Comparison of ENCODE assay signal across 8 cellular contexts in the genomic region with DNA sequence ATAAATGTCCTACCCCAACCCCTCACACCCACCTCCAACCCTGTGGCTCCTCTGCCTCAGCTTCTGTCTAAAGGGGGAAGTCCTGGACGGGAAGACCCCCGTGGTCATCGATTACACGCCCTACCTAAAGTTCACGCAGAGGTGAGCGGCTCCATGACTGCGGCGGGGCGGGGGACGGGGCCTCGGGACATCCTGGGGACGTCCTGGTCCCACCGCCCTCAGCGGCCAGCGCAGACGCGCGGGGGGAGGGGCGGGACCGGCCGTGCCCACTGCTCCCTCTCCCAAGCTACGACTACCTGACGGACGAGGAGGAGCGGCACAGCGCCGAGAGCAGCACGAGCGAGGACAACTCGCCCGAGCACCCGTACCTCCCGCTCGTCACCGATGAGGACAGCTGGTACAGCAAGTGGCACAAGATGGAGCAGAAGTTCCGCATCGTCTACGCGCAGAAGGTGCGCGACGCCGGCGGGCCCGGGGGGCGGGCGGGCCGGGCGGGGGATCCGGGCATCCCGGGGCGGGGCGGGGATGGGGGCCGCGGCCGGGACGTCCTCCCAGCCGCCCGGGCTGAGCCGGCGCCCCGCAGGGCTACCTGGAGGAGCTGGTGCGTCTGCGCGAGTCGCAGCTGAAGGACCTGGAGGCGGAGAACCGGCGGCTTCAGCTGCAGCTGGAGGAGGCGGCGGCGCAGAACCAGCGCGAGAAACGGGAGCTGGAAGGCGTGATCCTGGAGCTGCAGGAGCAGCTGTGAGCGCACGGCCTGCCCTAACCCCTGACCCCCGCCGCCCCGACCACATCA. TPM values are rescaled to one million over a fixed set of nuclear protein-coding genes. Genes with fewer than 3 reads are reported as not detected.
DNase-seq lines count a peak whose midpoint lies in the region; ATAC-seq lines count a peak whose summit lies in the region.

No MANE protein-coding gene starts in this region.

- H3K27ac ChIP-seq in mesodermal cell (ENCODE audit: low read depth, low read length, severe bottlenecking) (no peak overlapping the region), urinary bladder (ENCODE audit: low read depth) (no peak overlapping the region)

- WGBS in mesodermal cell (ENCODE audit: insufficient coverage in 2 of 2), 2 experiments, result 1 to 3% methylated on average over 52 to 57 of the region's 81 CpGs
- under 1% methylated on average over 81 of the region's 81 CpGs for whole genome bisulfite sequencing in urinary bladder

- peak overlapping the region; percentile 26 for H3K4me3 ChIP-seq in mesodermal cell (ENCODE audit: extremely low read depth, insufficient read depth, low read length, poor library complexity, severe bottlenecking)
- peak overlapping the region; percentile 9 for H3K4me3 ChIP-seq in urinary bladder (ENCODE audit: low read depth, low read length)

- in situ Hi-C loops in T47D (cut with HindIII; ENCODE audit: low pct_unique_long_range_greater_than_20kb, low sequenced_read_pairs), result no loop called here

- ATAC-seq in GM19455 (IDR thresholded peaks at IDR 0.05; ENCODE audit: unreplicated experiment), result no peak

- DNase-seq in NCI-H524 (lab: John Stamatoyannopoulos, UW), result peak; percentile 36 to 75
- no peak for DNase-seq in NCI-H524 treated with DMSO at 0.1 percent for 48 hours (lab: John Stamatoyannopoulos, UW)
- peak; percentile 15 for DNase-seq in NCI-H748 treated with DMSO at 0.1 percent for 48 hours (lab: John Stamatoyannopoulos, UW)
- peak; percentile 78 to 97 for DNase-seq in T47D (ENCODE audit: low read depth in 1 of 2, low spot score in 1 of 2)
- DNase-seq in H4 (ENCODE audit: low spot score), result no peak

- no peaks in the 10 kb centered on the region for H3K9me3 ChIP-seq in mesodermal cell (ENCODE audit: control insufficient read depth, low read length)

- peaks cover 12% of the 10 kb centered on the region for H3K36me3 ChIP-seq in mesodermal cell (ENCODE audit: control insufficient read depth, insufficient read depth, low read length)
- H3K36me3 ChIP-seq in urinary bladder (ENCODE audit: insufficient read depth), result no peaks in the 10 kb centered on the region

- H3K4me1 ChIP-seq in mesodermal cell (ENCODE audit: control insufficient read depth, insufficient read depth, low read length, poor library complexity, severe bottlenecking) (peaks cover 6% of the 10 kb centered on the region), urinary bladder (ENCODE audit: insufficient read depth) (no peaks in the 10 kb centered on the region)

RNA-seq across cellular contexts. Expression of a gene that starts 6.7 kb away (rescaled TPM):
- 3.8 TPM for polyA plus RNA-seq in mesodermal cell (2013, experiment 1 of 2)
- polyA plus RNA-seq in mesodermal cell (2013, experiment 2 of 2), result 2.3 TPM
- 2.0 TPM for total RNA-seq in urinary bladder
- polyA plus RNA-seq in urinary bladder, result 1.8 TPM
- total RNA-seq in H4 (2014; rRNA removed; shearing (Covaris generic)), result not detected in 2 replicates

RNA-seq across cellular contexts. Expression of a gene that starts 9.6 kb away (rescaled TPM):
- polyA plus RNA-seq in mesodermal cell (2013, experiment 1 of 2), result 91.8 TPM
- 80.3 TPM for polyA plus RNA-seq in mesodermal cell (2013, experiment 2 of 2)
- 27.9 TPM for total RNA-seq in urinary bladder
- polyA plus RNA-seq in urinary bladder, result 74.9 TPM
- total RNA-seq in H4 (2014; rRNA removed; shearing (Covaris generic)), result 90.3 and 108 TPM in 2 replicates

RNA-seq across cellular contexts. Expression of a gene that starts 30.0 kb away (rescaled TPM):
- polyA plus RNA-seq in mesodermal cell (2013, experiment 1 of 2), result 226 TPM
- 189 TPM for polyA plus RNA-seq in mesodermal cell (2013, experiment 2 of 2)
- total RNA-seq in urinary bladder, result 155 TPM
- 241 TPM for polyA plus RNA-seq in urinary bladder
- total RNA-seq in H4 (2014; rRNA removed; shearing (Covaris generic)), result 97.6 and 134 TPM in 2 replicates

RNA-seq across cellular contexts. Expression of a gene that starts 47.1 kb away (rescaled TPM):
- polyA plus RNA-seq in mesodermal cell (2013, experiment 1 of 2), result not detected
- polyA plus RNA-seq in mesodermal cell (2013, experiment 2 of 2), result not detected
- total RNA-seq in urinary bladder, result 6.7 TPM
- polyA plus RNA-seq in urinary bladder, result not detected
- not detected in 2 replicates for total RNA-seq in H4 (2014; rRNA removed; shearing (Covaris generic))

RNA-seq across cellular contexts. Expression of a gene that starts 48.6 kb away (rescaled TPM):
- polyA plus RNA-seq in mesodermal cell (2013, experiment 1 of 2), result 29.0 TPM
- polyA plus RNA-seq in mesodermal cell (2013, experiment 2 of 2), result 23.7 TPM
- total RNA-seq in urinary bladder, result 5.7 TPM
- 0.84 TPM for polyA plus RNA-seq in urinary bladder
- total RNA-seq in H4 (2014; rRNA removed; shearing (Covaris generic)), result 3.4 and 6.5 TPM in 2 replicates

Comparison
In these comparisons a context has a peak if more than half of its experiments do, and no peak if none do; other contexts are left out.
1. DNase-seq: peak in NCI-H524 (2 of 2), NCI-H748 treated with DMSO at 0.1 percent for 48 hours (single experiment) and T47D (2 of 2); none in NCI-H524 treated with DMSO at 0.1 percent for 48 hours (single experiment) and H4 (single experiment).